In the genomic region with DNA sequence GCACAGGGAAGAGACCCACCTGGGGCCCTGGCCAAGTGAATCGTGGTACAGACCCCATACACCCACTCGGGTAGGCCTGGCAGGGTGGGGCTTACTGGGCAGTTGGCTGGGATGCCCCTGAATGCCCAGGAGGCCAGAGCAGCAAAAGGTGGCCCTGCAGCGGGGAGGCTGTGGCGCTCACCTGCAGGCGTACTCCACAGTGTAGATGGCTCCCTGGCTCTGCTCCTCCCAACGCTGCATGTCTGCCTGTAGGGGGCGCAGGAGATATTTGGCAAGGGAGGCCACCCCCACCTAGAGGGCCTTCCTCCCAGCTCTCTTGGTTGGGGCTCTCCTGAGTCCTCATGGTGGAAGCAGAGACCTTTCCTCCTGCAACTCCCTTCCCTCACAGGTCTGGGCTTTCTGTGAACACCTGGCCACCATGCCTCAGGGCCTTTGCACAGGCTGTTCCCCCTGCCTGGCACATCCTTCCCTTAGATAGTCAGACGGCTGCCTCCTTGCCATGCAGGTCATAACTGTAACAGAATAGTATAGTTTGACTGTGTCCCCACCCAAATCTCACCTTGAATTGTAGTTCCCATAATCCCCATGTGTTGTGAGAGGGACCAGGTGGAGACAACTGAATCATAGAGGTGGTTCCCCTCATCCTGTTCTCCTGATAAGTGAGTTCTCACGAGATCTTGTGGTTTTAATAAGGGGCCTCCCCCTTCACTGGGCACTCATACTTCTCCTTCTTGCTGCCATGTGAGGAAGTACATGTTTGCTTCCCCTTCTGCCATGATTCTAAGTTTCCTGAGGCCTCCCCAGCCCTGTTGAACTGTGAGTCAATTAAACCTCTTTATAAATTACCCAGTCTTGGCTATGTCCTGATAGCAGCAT, we compare ENCODE assay signal across 9 cellular contexts. TPM values are rescaled to one million over a fixed set of nuclear protein-coding genes. Genes with fewer than 3 reads are reported as not detected.
DNase-seq lines count a peak whose midpoint lies in the region; ATAC-seq and TF ChIP-seq lines count a peak whose summit lies in the region.
"Had no signal": no experiment of that assay in that cellular context is flagged by ENCODE, and none has a peak within 500 bp of the region (broad histone marks: within the 10 kb centered on the region; RNA-seq: fewer than 3 reads in every experiment).

No MANE protein-coding gene starts in this region.

- POLR2A ChIA-PET in CD4-positive, alpha-beta T cell (lab: Charles Lee) = no interaction called here

- H3K9me3 ChIP-seq in CD4-positive, alpha-beta T cell (ENCODE audit: control insufficient read depth, low read length) = no peaks in the 10 kb centered on the region
- H3K9me3 ChIP-seq in esophagus muscularis mucosa = no peaks in the 10 kb centered on the region

- DNase-seq in CD4-positive, alpha-beta T cell = peak; percentile 43 to 63 (median 48)
- DNase-seq in HT-29 (ENCODE audit: low spot score) (peak; percentile 29), immature natural killer cell (peak; percentile 36 to 53 (median 46)), esophagus muscularis mucosa (ENCODE audit: extremely low spot score) (no peak)
- DNase-seq in activated naive CD4-positive, alpha-beta T cell treated with anti-CD3 and anti-CD28 coated beads, Interleukin-2, amount 10 ng/mL, durations not matched to agents 7 days and 5 days = peak; percentile 78
- peak; percentile 51 for DNase-seq in stimulated activated CD8-positive, alpha-beta memory T cell treated with anti-CD3 and anti-CD28 coated beads, Interleukin-12 subunit alpha, Interleukin-12 subunit beta, amount 100 ng/mL, for 1 hour (ENCODE audit: low read depth)

- TF ChIP-seq CTCF in CD4-positive, alpha-beta T cell (IDR thresholded peaks at IDR 0.05) = peak; percentile 58
- peak in 1 of 3 experiments; percentile 51 for TF ChIP-seq CTCF in esophagus muscularis mucosa (IDR thresholded peaks at IDR 0.05)

- peak; percentile 90 for ATAC-seq in CD4-positive, alpha-beta T cell (ENCODE audit: poor library complexity)
- ATAC-seq in SK-N-SH treated with all-trans-retinoic acid at 6 μM for 48 hours (peak; percentile 96), GM21360 (IDR thresholded peaks at IDR 0.05; ENCODE audit: unreplicated experiment) (no peak)

- peaks cover 44% of the 10 kb centered on the region for H3K36me3 Mint-ChIP-seq in CD4-positive, alpha-beta T cell (ENCODE audit: low read depth)
- peaks cover 18% of the 10 kb centered on the region for H3K36me3 Mint-ChIP-seq in activated naive CD4-positive, alpha-beta T cell treated with anti-CD3 and anti-CD28 coated beads, Interleukin-2, amount 10 ng/mL, durations not matched to agents 7 days and 5 days
- peaks cover 4 to 24% (median 10%) of the 10 kb centered on the region in 3 donors for H3K36me3 Mint-ChIP-seq in immature natural killer cell

- 69% methylated on average over 9 of the region's 9 CpGs for WGBS in esophagus muscularis mucosa

- no peaks in the 10 kb centered on the region for H3K27me3 ChIP-seq in CD4-positive, alpha-beta T cell (ENCODE audit: control insufficient read depth, insufficient read depth, low read length)
- H3K27me3 ChIP-seq in esophagus muscularis mucosa = no peaks in the 10 kb centered on the region

- intact Hi-C loops in CD4-positive, alpha-beta T cell (cut with DNase I, micrococcal nuclease) = loop anchor here (1.0 to 5.0 kb wide), 2 partner anchors 39 to 306 kb away; no protein-coding TSS in a partner anchor
- intact Hi-C loops in esophagus muscularis mucosa (cut with DNase I) = no loop called here

- no peak overlapping the region for H3K27ac ChIP-seq in CD4-positive, alpha-beta T cell (ENCODE audit: low read depth, low read length)
- H3K27ac ChIP-seq in esophagus muscularis mucosa (replicated peaks in 1 of 4) = no peak overlapping the region

- H3K4me1 Mint-ChIP-seq in CD4-positive, alpha-beta T cell (ENCODE audit: low read depth) = peaks cover 29% of the 10 kb centered on the region
- peaks cover 29% of the 10 kb centered on the region for H3K4me1 Mint-ChIP-seq in activated naive CD4-positive, alpha-beta T cell treated with anti-CD3 and anti-CD28 coated beads, Interleukin-2, amount 10 ng/mL, durations not matched to agents 7 days and 5 days
- peaks cover 33 to 37% of the 10 kb centered on the region in 2 donors for H3K4me1 Mint-ChIP-seq in immature natural killer cell

- peak overlapping the region; percentile 34 for H3K4me3 Mint-ChIP-seq in CD4-positive, alpha-beta T cell
- H3K4me3 Mint-ChIP-seq in activated naive CD4-positive, alpha-beta T cell treated with anti-CD3 and anti-CD28 coated beads, Interleukin-2, amount 10 ng/mL, durations not matched to agents 7 days and 5 days = no peak overlapping the region
- H3K4me3 Mint-ChIP-seq in immature natural killer cell = no peak overlapping the region

- TF ChIP-seq POLR2A in esophagus muscularis mucosa (IDR thresholded peaks at IDR 0.05; ENCODE audit: low read depth) = no peak

- no peaks in the 10 kb centered on the region for H3K9me3 Mint-ChIP-seq in CD4-positive, alpha-beta T cell
- peaks cover 3% of the 10 kb centered on the region for H3K9me3 Mint-ChIP-seq in activated naive CD4-positive, alpha-beta T cell treated with anti-CD3 and anti-CD28 coated beads, Interleukin-2, amount 10 ng/mL, durations not matched to agents 7 days and 5 days
- H3K9me3 Mint-ChIP-seq in immature natural killer cell = no peaks in the 10 kb centered on the region

- H3K27me3 Mint-ChIP-seq in CD4-positive, alpha-beta T cell = no peaks in the 10 kb centered on the region
- H3K27me3 Mint-ChIP-seq in activated naive CD4-positive, alpha-beta T cell treated with anti-CD3 and anti-CD28 coated beads, Interleukin-2, amount 10 ng/mL, durations not matched to agents 7 days and 5 days = no peaks in the 10 kb centered on the region
- peaks cover 0 to 2% (median 1%) of the 10 kb centered on the region in 3 donors for H3K27me3 Mint-ChIP-seq in immature natural killer cell (ENCODE audit: low read depth in 3 of 3)

- no peak for TF ChIP-seq EP300 in esophagus muscularis mucosa (IDR thresholded peaks at IDR 0.05)

- peaks cover 0 to 51% (median 40%) of the 10 kb centered on the region in 4 donors for H3K36me3 ChIP-seq in esophagus muscularis mucosa

- H3K27ac Mint-ChIP-seq in CD4-positive, alpha-beta T cell = no peak overlapping the region
- no peak overlapping the region for H3K27ac Mint-ChIP-seq in activated naive CD4-positive, alpha-beta T cell treated with anti-CD3 and anti-CD28 coated beads, Interleukin-2, amount 10 ng/mL, durations not matched to agents 7 days and 5 days
- H3K27ac Mint-ChIP-seq in immature natural killer cell = peak overlapping the region in 4 of 6 donors; percentile 36 to 67 (median 52)

- CTCF ChIA-PET in CD4-positive, alpha-beta T cell (lab: Charles Lee) = interaction anchor here (1.0 kb wide), 2 partner anchors 39 to 304 kb away, joined by 3 to 6 read pairs; no protein-coding TSS in a partner anchor
- CTCF ChIA-PET in activated naive CD4-positive, alpha-beta T cell treated with anti-CD3 and anti-CD28 coated beads, Interleukin-2, amount 10 ng/mL, durations not matched to agents 7 days and 5 days (lab: Charles Lee) = interaction anchor here (0.7 to 3.0 kb wide), 4 partner anchors 12 to 178 kb away, joined by 3 to 16 read pairs (median 3); no protein-coding TSS in a partner anchor

- peaks cover 21 to 30% (median 27%) of the 10 kb centered on the region in 4 donors for H3K4me1 ChIP-seq in esophagus muscularis mucosa

- no peak overlapping the region for H3K4me3 ChIP-seq in esophagus muscularis mucosa

TF ChIP-seq in SK-N-SH treated with all-trans-retinoic acid at 6 μM for 48 hours, 23 proteins besides CTCF, POLR2A, EP300 and RAD21 (continues in another document):
- no peak for TF ChIP-seq ZFP3 (CRISPR knock-in tag; IDR thresholded peaks at IDR 0.05)
- TF ChIP-seq ZNF8 (CRISPR knock-in tag; IDR thresholded peaks at IDR 0.05) = no peak
- TF ChIP-seq ESRRG (CRISPR knock-in tag; IDR thresholded peaks at IDR 0.05) = no peak
- TF ChIP-seq, protein P1, sequence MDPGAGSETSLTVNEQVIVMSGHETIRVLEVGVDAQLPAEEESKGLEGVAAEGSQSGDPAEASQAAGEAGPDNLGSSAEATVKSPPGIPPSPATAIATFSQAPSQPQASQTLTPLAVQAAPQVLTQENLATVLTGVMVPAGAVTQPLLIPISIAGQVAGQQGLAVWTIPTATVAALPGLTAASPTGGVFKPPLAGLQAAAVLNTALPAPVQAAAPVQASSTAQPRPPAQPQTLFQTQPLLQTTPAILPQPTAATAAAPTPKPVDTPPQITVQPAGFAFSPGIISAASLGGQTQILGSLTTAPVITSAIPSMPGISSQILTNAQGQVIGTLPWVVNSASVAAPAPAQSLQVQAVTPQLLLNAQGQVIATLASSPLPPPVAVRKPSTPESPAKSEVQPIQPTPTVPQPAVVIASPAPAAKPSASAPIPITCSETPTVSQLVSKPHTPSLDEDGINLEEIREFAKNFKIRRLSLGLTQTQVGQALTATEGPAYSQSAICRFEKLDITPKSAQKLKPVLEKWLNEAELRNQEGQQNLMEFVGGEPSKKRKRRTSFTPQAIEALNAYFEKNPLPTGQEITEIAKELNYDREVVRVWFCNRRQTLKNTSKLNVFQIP (CRISPR knock-in tag; IDR thresholded peaks at IDR 0.05; ENCODE audit: borderline replicate concordance, low read depth) = no peak
- no peak for TF ChIP-seq ZNF70 (CRISPR knock-in tag; IDR thresholded peaks at IDR 0.05)
- no peak for TF ChIP-seq PPARA (CRISPR knock-in tag; IDR thresholded peaks at IDR 0.05; ENCODE audit: borderline replicate concordance)
- no peak for TF ChIP-seq ZFP30 (CRISPR knock-in tag; IDR thresholded peaks at IDR 0.05)
- TF ChIP-seq BACH2 (CRISPR knock-in tag; IDR thresholded peaks at IDR 0.05; ENCODE audit: borderline replicate concordance) = no peak
- no peak for TF ChIP-seq ISL1 (CRISPR knock-in tag; IDR thresholded peaks at IDR 0.05)
- TF ChIP-seq OSR1 (CRISPR knock-in tag; IDR thresholded peaks at IDR 0.05) = no peak
- TF ChIP-seq TCF4 (CRISPR knock-in tag; IDR thresholded peaks at IDR 0.05; ENCODE audit: borderline replicate concordance) = no peak

RNA-seq across cellular contexts. Expression of a gene that starts 5.9 kb away (rescaled TPM):
- 10 to 100 TPM; 12.0 to 15.0 TPM for total RNA-seq in CD4-positive, alpha-beta T cell
- total RNA-seq in HT-29 (2014; rRNA removed; shearing (Covaris generic)) = 40.1 and 50.5 TPM in 2 replicates
- 10 to 100 TPM; 20.3 to 29.6 (median 26.9) TPM for polyA plus RNA-seq in immature natural killer cell
- total RNA-seq in esophagus muscularis mucosa = 10 to 100 TPM; 10.8 to 16.1 (median 12.5) TPM

RNA-seq across cellular contexts. Expression of a gene that starts 6.0 kb away (rescaled TPM):
- total RNA-seq in CD4-positive, alpha-beta T cell = 10 to 100 TPM; 36.3 to 37.2 TPM
- 75.0 and 89.8 TPM in 2 replicates for total RNA-seq in HT-29 (2014; rRNA removed; shearing (Covaris generic))
- polyA plus RNA-seq in immature natural killer cell = 100 to 1,000 TPM in 1 of 3 donors, 10 to 100 TPM in 2; 93.2 to 105 (median 93.4) TPM
- total RNA-seq in esophagus muscularis mucosa = 10 to 100 TPM; 34.8 to 49.2 (median 38.2) TPM

RNA-seq across cellular contexts. Expression of a gene that starts 16.0 kb away (rescaled TPM):
- 1 to 10 TPM; 1.9 to 3.0 TPM for total RNA-seq in CD4-positive, alpha-beta T cell
- 0.38 and 0.55 TPM in 2 replicates for total RNA-seq in HT-29 (2014; rRNA removed; shearing (Covaris generic))
- polyA plus RNA-seq in immature natural killer cell = under 1 TPM in 2 of 3 donors, not detected in 1; 0.35 to 0.82 TPM
- not detected for total RNA-seq in esophagus muscularis mucosa

RNA-seq across cellular contexts. Expression of a gene that starts 17.1 kb away (rescaled TPM):
- total RNA-seq in CD4-positive, alpha-beta T cell = 10 to 100 TPM; 10.5 to 11.5 TPM
- total RNA-seq in HT-29 (2014; rRNA removed; shearing (Covaris generic)) = 28.7 and 32.3 TPM in 2 replicates
- polyA plus RNA-seq in immature natural killer cell = 10 to 100 TPM; 15.4 to 27.2 (median 26.8) TPM
- total RNA-seq in esophagus muscularis mucosa = 10 to 100 TPM in 3 of 4 donors, 1 to 10 TPM in 1; 10.0 to 18.0 (median 16.5) TPM

RNA-seq across cellular contexts. Expression of a gene that starts 25.7 kb away (rescaled TPM):
- total RNA-seq in CD4-positive, alpha-beta T cell = not detected
- total RNA-seq in HT-29 (2014; rRNA removed; shearing (Covaris generic)) = not detected in 2 replicates
- polyA plus RNA-seq in immature natural killer cell = not detected
- under 1 TPM in 1 of 4 donors, not detected in 3; 0.17 TPM for total RNA-seq in esophagus muscularis mucosa
- polyA plus RNA-seq: urinary bladder had no signal

Comparison
In these comparisons a context has a peak if more than half of its experiments do, and no peak if none do; other contexts are left out.
1. H3K27ac Mint-ChIP-seq: peak in immature natural killer cell (4 of 6); none in CD4-positive, alpha-beta T cell (single experiment) and activated naive CD4-positive, alpha-beta T cell treated with anti-CD3 and anti-CD28 coated beads, Interleukin-2, amount 10 ng/mL, durations not matched to agents 7 days and 5 days (single experiment).